Comparison of ENCODE assay signal across 12 cellular contexts in the genomic region with DNA sequence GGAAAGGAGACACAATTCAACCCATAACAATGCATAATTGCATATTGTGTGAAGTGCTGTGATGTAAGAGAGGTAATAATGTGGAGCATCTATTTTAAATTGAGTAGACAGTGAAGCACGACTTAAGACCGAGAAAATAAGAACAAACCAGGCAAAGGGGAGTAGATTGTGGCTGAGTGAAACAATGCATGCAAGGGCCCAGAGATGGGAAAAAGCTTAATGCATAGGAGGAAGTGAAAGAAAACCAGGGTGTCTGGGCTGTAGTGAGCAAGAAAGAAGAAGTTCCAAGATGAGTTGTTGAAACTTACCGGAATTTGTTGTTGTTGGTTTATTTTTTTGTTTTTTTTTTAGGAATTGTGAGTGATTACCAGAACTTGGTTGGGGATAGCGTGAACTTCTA.
A peak's percentile ranks its signal among the peaks of the same experiment; 100 is the strongest.
DNase-seq lines count a peak whose midpoint lies in the region; ATAC-seq, FAIRE-seq and TF ChIP-seq lines count a peak whose summit lies in the region.
"Had no signal": no experiment of that assay in that cellular context is flagged by ENCODE, and none has a peak within 500 bp of the region (broad histone marks: within the 10 kb centered on the region; RNA-seq: fewer than 3 reads in every experiment).

No MANE protein-coding gene starts in this region.

- no peak for TF ChIP-seq CTCF in GM12865 (IDR thresholded peaks at IDR 0.05; ENCODE audit: insufficient read depth, low read depth, low read length, missing control alignments)
- no peak for TF ChIP-seq CTCF in GM20000 (IDR thresholded peaks at IDR 0.05; ENCODE audit: extremely low read depth, missing control alignments)
- no peak for TF ChIP-seq CTCF in OCI-LY3 (IDR thresholded peaks at IDR 0.05; ENCODE audit: low read depth, low read length)
- TF ChIP-seq CTCF in MM.1S (IDR thresholded peaks at IDR 0.05; ENCODE audit: low read length), result no peak

- H3K36me3 ChIP-seq in OCI-LY3 (replicated peaks; ENCODE audit: low read depth, low read length) (no peaks in the 10 kb centered on the region), MM.1S (replicated peaks; ENCODE audit: insufficient read depth, low read length) (no peaks in the 10 kb centered on the region)
- H3K36me3 ChIP-seq: uterus had no signal

- H3K9ac ChIP-seq in OCI-LY3 (ENCODE audit: low read length) (no peak overlapping the region), MM.1S (ENCODE audit: low read length) (no peak overlapping the region)

- H3K4me1 ChIP-seq in OCI-LY3 (ENCODE audit: low read length) (peaks cover 19% of the 10 kb centered on the region), MM.1S (ENCODE audit: low read length) (no peaks in the 10 kb centered on the region)
- H3K4me1 ChIP-seq: uterus had no signal

- no peaks in the 10 kb centered on the region for H3F3A ChIP-seq in MM.1S (ENCODE audit: insufficient read depth, low read length)

- H3K27ac ChIP-seq in OCI-LY3 (ENCODE audit: low read length) (no peak overlapping the region), MM.1S (ENCODE audit: low read length) (no peak overlapping the region)
- H3K27ac ChIP-seq: uterus had no signal

- FAIRE-seq in HTR-8/SVneo (lab: Jason Lieb, UNC), result no peak
- FAIRE-seq: GM19239 had no signal

- ATAC-seq in HG03039 (IDR thresholded peaks at IDR 0.05; ENCODE audit: unreplicated experiment), result peak; percentile 86

- no peak overlapping the region for H2AFZ ChIP-seq in OCI-LY3 (ENCODE audit: low read depth, low read length)
- H2AFZ ChIP-seq in MM.1S (ENCODE audit: low read length), result no peak overlapping the region

- H3K27me3 ChIP-seq in OCI-LY3 (ENCODE audit: low read depth, low read length), result no peaks in the 10 kb centered on the region
- no peaks in the 10 kb centered on the region for H3K27me3 ChIP-seq in MM.1S (replicated peaks; ENCODE audit: insufficient read depth, low read length)
- H3K27me3 ChIP-seq: uterus had no signal

- H3K4me3 ChIP-seq in GM12865 (ENCODE audit: low read depth, low read length) (no peak overlapping the region), OCI-LY3 (ENCODE audit: low read length) (no peak overlapping the region), MM.1S (ENCODE audit: low read length) (no peak overlapping the region)
- H3K4me3 ChIP-seq: uterus had no signal

- no peaks in the 10 kb centered on the region for H3K9me2 ChIP-seq in MM.1S (replicated peaks; ENCODE audit: insufficient read depth, low read length)

- H3K79me2 ChIP-seq in OCI-LY3 (ENCODE audit: low read length) (no peaks in the 10 kb centered on the region), MM.1S (ENCODE audit: low read length) (no peaks in the 10 kb centered on the region)

- DNase-seq in GM12865 (ENCODE audit: low read depth) (peak; percentile 22), GM20000 (ENCODE audit: low spot score) (peak; percentile 2), NCI-H2227 (lab: John Stamatoyannopoulos, UW; ENCODE audit: unreplicated experiment) (no peak), islet precursor cell (no peak), MM.1S (no peak), HTR-8/SVneo (ENCODE audit: insufficient read length, low spot score) (no peak)
- DNase-seq: DND-41, NCI-H1930, uterus had no signal

- H3K4me2 ChIP-seq in OCI-LY3 (ENCODE audit: low read length), result peak overlapping the region; percentile 44
- no peak overlapping the region for H3K4me2 ChIP-seq in MM.1S (ENCODE audit: low read depth, low read length)

- H4K20me1 ChIP-seq in OCI-LY3 (ENCODE audit: insufficient read depth, low read length) (no peaks in the 10 kb centered on the region), MM.1S (ENCODE audit: insufficient read depth, low read length) (no peaks in the 10 kb centered on the region)

- H3K9me3 ChIP-seq in OCI-LY3 (ENCODE audit: insufficient read depth, low read length) (no peaks in the 10 kb centered on the region), MM.1S (replicated peaks; ENCODE audit: insufficient read depth, low read length) (no peaks in the 10 kb centered on the region)
- H3K9me3 ChIP-seq: uterus had no signal

Comparison
In these comparisons a context has a peak if more than half of its experiments do, and no peak if none do; other contexts are left out.
1. DNase-seq: peak in GM12865 (single experiment) and GM20000 (single experiment); none in NCI-H2227 (single experiment), islet precursor cell (single experiment), MM.1S (single experiment) and HTR-8/SVneo (single experiment).